ENCODE assay signal across 23 cellular contexts in genomic region chr1:53043271-53043670, GRCh38. TPM values are rescaled to one million over a fixed set of nuclear protein-coding genes. Genes with fewer than 3 reads are reported as not detected.
DNase-seq lines count a peak whose midpoint lies in the region; ATAC-seq, FAIRE-seq and TF ChIP-seq lines count a peak whose summit lies in the region.
"Had no signal": no experiment of that assay in that cellular context is flagged by ENCODE, and none has a peak within 500 bp of the region (broad histone marks: within the 10 kb centered on the region; RNA-seq: fewer than 3 reads in every experiment).

No MANE protein-coding gene starts in this region.

- TF ChIP-seq CTCF in HepG2 (CRISPR knock-in tag; IDR thresholded peaks at IDR 0.05) (no peak), right lobe of liver (IDR thresholded peaks at IDR 0.05) (no peak), WTC11 (IDR thresholded peaks at IDR 0.05) (no peak), fibroblast of the aortic adventitia (IDR thresholded peaks at IDR 0.05; ENCODE audit: insufficient read depth, low read length) (no peak), mammary epithelial cell (conservative IDR thresholded peaks at IDR 0.05 in 1 of 2, IDR thresholded peaks at IDR 0.05 in 1 of 2; ENCODE audit: extremely low read depth in 1 of 2, insufficient read depth in 1 of 2, low read depth in 1 of 2, low read length in 2 of 2) (no peak)

- no peak overlapping the region for H3K9ac ChIP-seq in HepG2 (ENCODE audit: insufficient read depth, low read depth, low read length)
- H3K9ac ChIP-seq in mammary epithelial cell (ENCODE audit: insufficient read depth, low read length) = no peak overlapping the region
- H3K9ac ChIP-seq: parathyroid adenoma had no signal

- H3K27ac Mint-ChIP-seq in WTC11 = no peak overlapping the region
- no peak overlapping the region for H3K27ac Mint-ChIP-seq in activated T-helper 2 cell treated with anti-CD3 and anti-CD28 coated beads, Interferon-gamma antibody, Interleukin-2, Interleukin-4, amounts not matched to agents 10 μg/mL and 5 μg/mL and 100 μg/mL, durations not matched to agents 14 hours and 24 hours and 36 hours

- BruUV-seq in HepG2 (replicated peaks; lab: Mats Ljungman, UMichigan) (no TSS peak), mammary epithelial cell (replicated peaks; lab: Mats Ljungman, UMichigan) (no TSS peak)

- H3K27me3 ChIP-seq in HepG2 (ENCODE audit: control insufficient read depth in 1 of 2, insufficient read depth in 2 of 2, low read length in 2 of 2) (no peaks in the 10 kb centered on the region), right lobe of liver (no peaks in the 10 kb centered on the region), mammary epithelial cell (ENCODE audit: insufficient read depth, low read length) (no peaks in the 10 kb centered on the region)
- H3K27me3 ChIP-seq: esophagus squamous epithelium, hepatocyte, stomach had no signal

- no peak overlapping the region for H2AFZ ChIP-seq in HepG2 (ENCODE audit: low read length)
- no peak overlapping the region for H2AFZ ChIP-seq in mammary epithelial cell (ENCODE audit: low read depth, low read length)
- H2AFZ ChIP-seq: hepatocyte, parathyroid adenoma had no signal

- H3K9me3 ChIP-seq in HepG2 (ENCODE audit: low read length) (no peaks in the 10 kb centered on the region), right lobe of liver (no peaks in the 10 kb centered on the region), mammary epithelial cell (replicated peaks; ENCODE audit: insufficient read depth, low read length) (no peaks in the 10 kb centered on the region)
- H3K9me3 ChIP-seq: esophagus squamous epithelium, stomach had no signal

- no peak overlapping the region for H3K4me3 ChIP-seq in HepG2 (replicated peaks in 1 of 3; ENCODE audit: insufficient read depth in 1 of 3, low read depth in 2 of 3, low read length in 3 of 3)
- no peak overlapping the region for H3K4me3 ChIP-seq in right lobe of liver
- H3K4me3 ChIP-seq in fibroblast of the aortic adventitia (ENCODE audit: low read depth, low read length) = no peak overlapping the region
- no peak overlapping the region for H3K4me3 ChIP-seq in mammary epithelial cell (replicated peaks in 1 of 3; ENCODE audit: insufficient read depth in 1 of 3, low read depth in 2 of 3, low read length in 3 of 3)
- H3K4me3 ChIP-seq: esophagus squamous epithelium, hepatocyte, skin epidermis, stomach had no signal

- TF ChIP-seq EP300 in HepG2 (IDR thresholded peaks at IDR 0.05; ENCODE audit: low read depth in 2 of 2, low read length in 2 of 2) (no peak), HepG2 (CRISPR knock-in tag; IDR thresholded peaks at IDR 0.05; ENCODE audit: borderline replicate concordance) (no peak)

- H3K27ac ChIP-seq in HepG2 (ENCODE audit: extremely low read length, insufficient read depth, low read length) (no peak overlapping the region), right lobe of liver (no peak overlapping the region), mammary epithelial cell (ENCODE audit: insufficient read depth, low read depth, low read length) (no peak overlapping the region)
- H3K27ac ChIP-seq: 22Rv1, esophagus squamous epithelium, hepatocyte, parathyroid adenoma, skin epidermis, stomach had no signal

- intact Hi-C loops in HepG2 (cut with micrococcal nuclease; ENCODE audit: unreplicated experiment) (no loop called here), right lobe of liver (cut with DNase I) (no loop called here), mammary epithelial cell (cut with micrococcal nuclease) (no loop called here)
- intact Hi-C loops in activated T-helper 2 cell treated with anti-CD3 and anti-CD28 coated beads, Interferon-gamma antibody, Interleukin-2, Interleukin-4, amounts not matched to agents 10 μg/mL and 5 μg/mL and 100 μg/mL, durations not matched to agents 14 hours and 24 hours and 36 hours (cut with micrococcal nuclease) = no loop called here

- no peak for TF ChIP-seq RAD21 in HepG2 (CRISPR knock-in tag; IDR thresholded peaks at IDR 0.05)

- FAIRE-seq in HepG2 (lab: Jason Lieb, UNC) = no peak
- FAIRE-seq: keratinocyte had no signal

- dilution Hi-C loops in mammary epithelial cell (cut with HindIII; ENCODE audit: low sequenced_read_pairs) = no loop called here

- CTCF ChIA-PET in HepG2 (lab: Yijun Ruan, JAX; ENCODE audit: low intra/inter-chr PET ratio, low total read pairs) (no interaction called here), WTC11 (lab: Charles Lee) (interaction anchor here (0.6 to 1.7 kb wide), 4 partner anchors 44 to 139 kb away, joined by 3 to 5 read pairs (median 3); partner anchors contain the start of gene SCP2), mammary epithelial cell (lab: Charles Lee; ENCODE audit: low non-redundant PET) (no interaction called here)

- in situ Hi-C loops in HepG2 (cut with HindIII; ENCODE audit: extremely low pct_ligation_motif_present, low pct_unique_long_range_greater_than_20kb) (no loop called here), mammary epithelial cell (cut with MboI; ENCODE audit: low sequenced_read_pairs in 2 of 2) (no loop called here)

- peaks cover 25% of the 10 kb centered on the region for H3K4me1 Mint-ChIP-seq in WTC11
- peaks cover 6% of the 10 kb centered on the region for H3K4me1 Mint-ChIP-seq in activated T-helper 2 cell treated with anti-CD3 and anti-CD28 coated beads, Interferon-gamma antibody, Interleukin-2, Interleukin-4, amounts not matched to agents 10 μg/mL and 5 μg/mL and 100 μg/mL, durations not matched to agents 14 hours and 24 hours and 36 hours (ENCODE audit: low read depth)

- H3K79me2 ChIP-seq in HepG2 (ENCODE audit: insufficient read depth, low read length) = no peaks in the 10 kb centered on the region
- H3K79me2 ChIP-seq in mammary epithelial cell (ENCODE audit: insufficient read depth, low read length) = no peaks in the 10 kb centered on the region
- H3K79me2 ChIP-seq: hepatocyte, parathyroid adenoma had no signal

- TF ChIP-seq POLR2A in HepG2 (IDR thresholded peaks at IDR 0.05; ENCODE audit: insufficient read depth in 1 of 2, low read depth in 2 of 2, low read length in 2 of 2) = no peak
- no peak for TF ChIP-seq POLR2A in right lobe of liver (IDR thresholded peaks at IDR 0.05)

- no peak for ATAC-seq in HepG2
- ATAC-seq in right lobe of liver = no peak
- ATAC-seq in WTC11 = peak; percentile 43
- no peak for ATAC-seq in GM21528 (IDR thresholded peaks at IDR 0.05; ENCODE audit: low FRiP score, unreplicated experiment)
- ATAC-seq in GM18511 (IDR thresholded peaks at IDR 0.05; ENCODE audit: unreplicated experiment) = no peak

- H3K27me3 Mint-ChIP-seq in WTC11 (ENCODE audit: low read depth) = no peaks in the 10 kb centered on the region
- H3K27me3 Mint-ChIP-seq in activated T-helper 2 cell treated with anti-CD3 and anti-CD28 coated beads, Interferon-gamma antibody, Interleukin-2, Interleukin-4, amounts not matched to agents 10 μg/mL and 5 μg/mL and 100 μg/mL, durations not matched to agents 14 hours and 24 hours and 36 hours (ENCODE audit: low read depth) = no peaks in the 10 kb centered on the region
- H3K27me3 Mint-ChIP-seq: CD4-positive, CD25-positive, alpha-beta regulatory T cell; naive B cell; type B pancreatic cell had no signal

- H3K4me2 ChIP-seq in HepG2 (ENCODE audit: low read depth, low read length) (no peak overlapping the region), mammary epithelial cell (ENCODE audit: insufficient read depth, low read depth, low read length) (no peak overlapping the region)
- H3K4me2 ChIP-seq: hepatocyte had no signal

- no peak overlapping the region for H3K4me3 Mint-ChIP-seq in WTC11
- H3K4me3 Mint-ChIP-seq in activated T-helper 2 cell treated with anti-CD3 and anti-CD28 coated beads, Interferon-gamma antibody, Interleukin-2, Interleukin-4, amounts not matched to agents 10 μg/mL and 5 μg/mL and 100 μg/mL, durations not matched to agents 14 hours and 24 hours and 36 hours (ENCODE audit: low read depth) = no peak overlapping the region
- H3K4me3 Mint-ChIP-seq: CD4-positive, CD25-positive, alpha-beta regulatory T cell; naive B cell; type B pancreatic cell had no signal

- POLR2A ChIA-PET in HepG2 (lab: Yijun Ruan, JAX) = no interaction called here
- POLR2A ChIA-PET in WTC11 (lab: Charles Lee) = no interaction called here

- peaks cover 15% of the 10 kb centered on the region for H3K4me1 ChIP-seq in HepG2 (ENCODE audit: insufficient read depth, low read length)
- H3K4me1 ChIP-seq in right lobe of liver = peaks cover 0 to 12% (median 4%) of the 10 kb centered on the region in 4 donors
- H3K4me1 ChIP-seq in mammary epithelial cell (ENCODE audit: insufficient read depth, low read length) = peaks cover 5% of the 10 kb centered on the region

- peaks cover 8% of the 10 kb centered on the region for H3K36me3 Mint-ChIP-seq in WTC11
- H3K36me3 Mint-ChIP-seq in activated T-helper 2 cell treated with anti-CD3 and anti-CD28 coated beads, Interferon-gamma antibody, Interleukin-2, Interleukin-4, amounts not matched to agents 10 μg/mL and 5 μg/mL and 100 μg/mL, durations not matched to agents 14 hours and 24 hours and 36 hours (ENCODE audit: low read depth) = peaks cover 27% of the 10 kb centered on the region

- no peaks in the 10 kb centered on the region for H3K9me3 Mint-ChIP-seq in WTC11
- H3K9me3 Mint-ChIP-seq in activated T-helper 2 cell treated with anti-CD3 and anti-CD28 coated beads, Interferon-gamma antibody, Interleukin-2, Interleukin-4, amounts not matched to agents 10 μg/mL and 5 μg/mL and 100 μg/mL, durations not matched to agents 14 hours and 24 hours and 36 hours = no peaks in the 10 kb centered on the region
- H3K9me3 Mint-ChIP-seq: CD4-positive, CD25-positive, alpha-beta regulatory T cell; naive B cell; type B pancreatic cell had no signal

- DNase-seq in HepG2 (ENCODE audit: low spot score) (peak; percentile 8), right lobe of liver (no peak), WTC11 (ENCODE audit: low spot score) (no peak), fibroblast of the aortic adventitia (ENCODE audit: low read depth) (peak; percentile 95), mammary epithelial cell (no peak)
- DNase-seq in activated T-helper 2 cell treated with anti-CD3 and anti-CD28 coated beads, Interferon-gamma antibody, Interleukin-2, Interleukin-4, amounts not matched to agents 10 μg/mL and 5 μg/mL and 100 μg/mL, durations not matched to agents 14 hours and 24 hours and 36 hours (ENCODE audit: low spot score) = no peak
- DNase-seq: activated CD8-positive, alpha-beta memory T cell treated with anti-CD3 and anti-CD28 coated beads, Interleukin-2, amount 50 U/mL, for 48 hours; CD4-positive, CD25-positive, alpha-beta regulatory T cell; DMS153; effector memory CD4-positive, alpha-beta T cell; esophagus squamous epithelium; naive B cell; NCI-H2107; NCI-H524; stomach had no signal

- H3K36me3 ChIP-seq in HepG2 (replicated peaks in 1 of 2; ENCODE audit: control insufficient read depth in 1 of 2, insufficient read depth in 2 of 2, low read length in 2 of 2) (peaks cover 16 to 41% of the 10 kb centered on the region in 2 experiments), right lobe of liver (peaks cover 9 to 79% (median 28%) of the 10 kb centered on the region in 4 donors), mammary epithelial cell (ENCODE audit: insufficient read depth, low read length) (no peaks in the 10 kb centered on the region)

- no peaks in the 10 kb centered on the region for H4K20me1 ChIP-seq in HepG2 (ENCODE audit: insufficient read depth, low read length)
- H4K20me1 ChIP-seq in mammary epithelial cell (ENCODE audit: insufficient read depth, low read length) = no peaks in the 10 kb centered on the region

RNA-seq across cellular contexts. Expression of gene PODN, which starts 18.7 kb away (rescaled TPM):
- total RNA-seq in HepG2 (2016; rRNA removed; fragmentation: Illumina TruSeq; extraction: Trizol) = not detected in 2 replicates
- not detected in 2 replicates for total RNA-seq in HepG2 (2016; cell fraction: cytosol; rRNA removed; fragmentation: Illumina TruSeq; extraction: Trizol; ENCODE audit: low read depth)
- total RNA-seq in HepG2 (2016; cell fraction: insoluble cytoplasmic fraction; rRNA removed; fragmentation: Illumina TruSeq; extraction: Trizol) = not detected in 2 replicates
- not detected in 2 replicates for total RNA-seq in HepG2 (2016; cell fraction: membrane; rRNA removed; fragmentation: Illumina TruSeq; extraction: Trizol)
- total RNA-seq in HepG2 (2016; cell fraction: nucleus; rRNA removed; fragmentation: Illumina TruSeq; extraction: Trizol) = not detected in 2 replicates
- polyA plus RNA-seq in HepG2 (2011; rRNA removed) = 0.10 and 0.13 TPM in 2 replicates
- polyA plus RNA-seq in HepG2 (2011; cell fraction: cytosol; rRNA removed) = 0.03 TPM in 1 of 2 replicates, not detected in the other
- 0.29 and 0.56 TPM in 2 replicates for polyA plus RNA-seq in HepG2 (2011; cell fraction: nucleus; rRNA removed)
- 0.38 and 0.40 TPM in 2 replicates for polyA plus RNA-seq in HepG2 (2012)
- not detected in 2 replicates for polyA plus RNA-seq in HepG2 (2016; cell fraction: cytosol; fragmentation: Illumina TruSeq; extraction: Trizol; ENCODE audit: low read depth)
- not detected in 2 replicates for polyA plus RNA-seq in HepG2 (2016; cell fraction: insoluble cytoplasmic fraction; fragmentation: Illumina TruSeq; extraction: Trizol; ENCODE audit: low read depth)
- polyA plus RNA-seq in HepG2 (2016; cell fraction: membrane; fragmentation: Illumina TruSeq; extraction: Trizol; ENCODE audit: low read depth) = not detected in 2 replicates
- polyA plus RNA-seq in HepG2 (2016; cell fraction: nucleus; fragmentation: Illumina TruSeq; extraction: Trizol; ENCODE audit: insufficient read depth, low read depth) = not detected in 2 replicates
- polyA minus RNA-seq in HepG2 (2011; rRNA and poly(A)+ RNA removed; ENCODE audit: low replicate concordance) = 0.10 TPM in 1 of 2 replicates, not detected in the other
- not detected in 2 replicates for polyA minus RNA-seq in HepG2 (2011; cell fraction: cytosol; rRNA and poly(A)+ RNA removed)
- 0.25 TPM in 1 of 2 replicates, not detected in the other for polyA minus RNA-seq in HepG2 (2011; cell fraction: nucleus; rRNA and poly(A)+ RNA removed)
- 1 to 10 TPM; 2.8 to 9.8 (median 5.1) TPM for total RNA-seq in right lobe of liver
- 0.23 to 0.48 TPM (median 0.30 TPM) in 3 replicates for total RNA-seq in WTC11 (2021)
- 47.5 and 176 TPM in 2 replicates for total RNA-seq in fibroblast of the aortic adventitia (ENCODE audit: low replicate concordance)
- total RNA-seq in activated T-helper 2 cell treated with anti-CD3 and anti-CD28 coated beads, Interferon-gamma antibody, Interleukin-2, Interleukin-4, amounts not matched to agents 10 μg/mL and 5 μg/mL and 100 μg/mL, durations not matched to agents 14 hours and 24 hours and 36 hours = not detected in 2 replicates
- total RNA-seq in mammary epithelial cell = not detected
- polyA plus RNA-seq in mammary epithelial cell = not detected
- not detected for polyA minus RNA-seq in mammary epithelial cell
- total RNA-seq: CD4-positive, CD25-positive, alpha-beta regulatory T cell had no signal
- polyA plus RNA-seq: CD4-positive, CD25-positive, alpha-beta regulatory T cell; keratinocyte had no signal

Comparison
In these comparisons a context has a peak if more than half of its experiments do, and no peak if none do; other contexts are left out.
1. DNase-seq: peak in HepG2 (single experiment) and fibroblast of the aortic adventitia (single experiment); none in right lobe of liver (0 of 3), WTC11 (single experiment), activated T-helper 2 cell treated with anti-CD3 and anti-CD28 coated beads, Interferon-gamma antibody, Interleukin-2, Interleukin-4, amounts not matched to agents 10 μg/mL and 5 μg/mL and 100 μg/mL, durations not matched to agents 14 hours and 24 hours and 36 hours (single experiment) and mammary epithelial cell (single experiment).